Comparison of ENCODE assay signal across 14 cellular contexts in the genomic region with DNA sequence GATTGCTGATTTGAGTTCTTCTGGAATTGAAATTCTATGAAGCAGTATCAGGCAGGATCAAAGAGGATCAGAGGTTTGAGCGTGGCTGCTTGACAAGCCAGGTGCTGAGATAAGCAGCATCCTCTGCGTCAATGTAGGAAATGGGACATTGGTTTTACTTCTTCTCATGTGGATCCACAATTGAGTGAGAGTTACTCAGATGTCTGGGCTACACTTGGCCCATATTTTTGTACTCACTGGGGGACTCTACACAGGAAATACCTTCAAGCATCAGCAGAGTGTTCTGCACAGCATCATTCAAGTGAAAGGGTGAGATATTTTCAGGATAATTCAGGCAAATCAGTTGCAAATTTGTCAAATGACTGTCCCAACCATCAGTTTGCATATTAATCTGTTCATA.
"Had no signal": no experiment of that assay in that cellular context is flagged by ENCODE, and none has a peak within 500 bp of the region (broad histone marks: within the 10 kb centered on the region; RNA-seq: fewer than 3 reads in every experiment).

No MANE protein-coding gene starts in this region.

- ATAC-seq: body of pancreas had no signal

- H3K27me3 ChIP-seq: body of pancreas, hepatocyte, tibial artery, vagina had no signal

- DNase-seq: activated CD4-positive, alpha-beta T cell treated with anti-CD3 and anti-CD28 coated beads, Interleukin-2, amount 50 U/mL, for 1 hour; activated naive CD4-positive, alpha-beta T cell treated with Interleukin-2 at 50 U/mL for 16 hours; activated T-cell treated with anti-CD3 and anti-CD28 coated beads, Interleukin-2, amount 50 U/mL, for 48 hours; amniotic stem cell; body of pancreas; erythroblast; kidney; stimulated activated CD4-positive, alpha-beta T cell treated with anti-CD3 and anti-CD28 coated beads, Interleukin-2, amount 100 ng/mL, for 48 hours; stimulated activated CD8-positive, alpha-beta memory T cell treated with anti-CD3 and anti-CD28 coated beads, Interleukin-4, amount 100 ng/mL, for 48 hours; T-helper 1 cell; tibial artery had no signal

- H3K4me1 ChIP-seq: body of pancreas, parathyroid adenoma had no signal

- H3K9me3 ChIP-seq: body of pancreas, tibial artery, vagina had no signal

- H3K27ac ChIP-seq: body of pancreas, hepatocyte, parathyroid adenoma, tibial artery, vagina had no signal

- H3K36me3 ChIP-seq: tibial artery, vagina had no signal

- H3K4me3 ChIP-seq: body of pancreas, hepatocyte, tibial artery, vagina had no signal
